ENCODE assay signal across 18 cellular contexts in the genomic region with DNA sequence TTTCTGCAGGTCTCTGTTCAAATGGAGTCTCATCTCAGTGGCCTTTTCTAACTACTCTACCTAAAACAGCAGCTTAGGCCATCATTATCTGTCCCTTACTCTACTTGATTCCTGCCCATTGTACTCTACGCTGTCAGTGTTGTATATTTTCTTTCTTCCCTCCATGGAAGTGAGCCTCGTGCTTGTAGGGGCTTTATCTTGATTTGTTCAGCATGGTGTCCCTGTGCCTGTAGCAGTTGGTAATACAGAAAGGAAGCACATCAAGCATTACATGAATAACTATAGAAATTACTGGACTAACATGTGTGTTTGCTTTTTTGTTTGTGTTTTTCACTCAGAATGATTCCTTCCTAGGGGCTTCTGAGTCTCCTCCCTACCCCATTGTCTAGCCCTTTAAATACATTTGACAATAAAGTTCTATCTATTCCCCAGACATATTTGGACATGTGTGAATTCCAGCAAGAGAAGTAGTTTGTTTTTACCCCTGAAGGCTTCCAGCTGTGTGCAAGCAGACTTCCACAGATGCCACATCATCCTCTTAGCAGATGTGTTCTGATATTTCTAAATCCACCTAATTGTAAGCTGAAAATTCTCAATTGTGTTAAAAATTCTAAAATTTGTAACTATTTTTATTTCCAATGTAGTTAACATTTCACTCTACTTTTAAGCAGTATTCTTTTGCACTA.
"Had no signal": no experiment of that assay in that cellular context is flagged by ENCODE, and none has a peak within 500 bp of the region (broad histone marks: within the 10 kb centered on the region; RNA-seq: fewer than 3 reads in every experiment).

No MANE protein-coding gene starts in this region.

- H3K4me3 ChIP-seq: breast epithelium, tibial artery had no signal

- H3K36me3 ChIP-seq: breast epithelium, tibial artery, WERI-Rb-1 had no signal

- DNase-seq: activated CD4-positive, alpha-beta memory T cell treated with anti-CD3 and anti-CD28 coated beads for 36 hours; activated naive CD4-positive, alpha-beta T cell; activated T-cell treated with anti-CD3 and anti-CD28 coated beads for 4 hours; aorta; cortex of kidney; erythroblast; hippocampal formation; left cardiac atrium; mesendoderm; occipital lobe; retina; stimulated activated naive CD8-positive, alpha-beta T cell treated with anti-CD3 and anti-CD28 coated beads, Interleukin-15, Interleukin-2, amounts not matched to agents 100 U/mL and 50 U/mL, for 24 hours; substantia nigra; SW 1271; T-helper 2 cell; tibial artery; WERI-Rb-1 had no signal

- H3K9me3 ChIP-seq: breast epithelium, tibial artery had no signal

- H3K27me3 ChIP-seq: breast epithelium, tibial artery had no signal

- H3K4me1 ChIP-seq: breast epithelium, tibial artery had no signal

- H3K27ac ChIP-seq: breast epithelium, tibial artery, WERI-Rb-1 had no signal
